In the genomic region with DNA sequence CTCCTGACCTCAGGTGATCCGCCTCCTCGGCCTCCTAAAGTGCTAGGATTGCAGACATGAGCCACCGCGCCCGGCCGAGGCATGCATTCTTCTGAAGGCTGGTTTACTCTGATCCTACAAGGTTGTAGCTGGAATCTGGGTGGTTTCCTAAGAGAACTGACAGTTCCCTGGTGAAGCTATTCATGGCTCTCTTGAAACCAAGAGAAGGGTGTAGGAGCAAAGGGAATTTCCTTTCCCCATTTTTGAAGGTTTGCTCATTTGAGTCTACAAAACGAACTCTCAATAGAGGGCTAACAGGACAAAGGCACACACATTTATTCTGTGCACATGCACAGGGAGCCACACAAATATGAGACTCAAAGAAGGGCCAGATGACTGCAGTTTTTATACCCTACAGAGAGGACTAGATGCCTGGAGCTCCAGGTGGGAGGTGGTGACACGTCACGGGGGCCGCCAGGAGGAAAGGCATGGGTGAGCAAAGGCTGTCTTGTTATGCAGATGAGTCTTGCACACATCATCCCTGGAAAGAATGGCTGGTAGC, we compare ENCODE assay signal across 15 cellular contexts. TPM values are rescaled to one million over a fixed set of nuclear protein-coding genes. Genes with fewer than 3 reads are reported as not detected.
DNase-seq lines count a peak whose midpoint lies in the region; ATAC-seq and TF ChIP-seq lines count a peak whose summit lies in the region.
"Had no signal": no experiment of that assay in that cellular context is flagged by ENCODE, and none has a peak within 500 bp of the region (broad histone marks: within the 10 kb centered on the region; RNA-seq: fewer than 3 reads in every experiment).

No MANE protein-coding gene starts in this region.

- H2BK15ac ChIP-seq in neuronal stem cell (ENCODE audit: low read length) = no peak overlapping the region

- H3K4me1 ChIP-seq in HCT116 (ENCODE audit: control insufficient read depth in 1 of 2, insufficient read depth in 2 of 2, low read length in 2 of 2) (peaks cover 92 to 99% of the 10 kb centered on the region in 2 experiments), adipocyte (ENCODE audit: control insufficient read depth, insufficient read depth, low read length) (peaks cover 38% of the 10 kb centered on the region), left lung (peaks cover 7 to 10% of the 10 kb centered on the region in 2 donors), stomach (peaks cover 23 to 65% (median 48%) of the 10 kb centered on the region in 4 donors), neuronal stem cell (ENCODE audit: control insufficient read depth in 2 of 2, insufficient read depth in 1 of 2, low read depth in 1 of 2, low read length in 2 of 2) (peaks cover 2 to 13% of the 10 kb centered on the region in 2 donors)

- TF ChIP-seq RAD21 in HCT116 (IDR thresholded peaks at IDR 0.05; ENCODE audit: low read depth) = no peak

- POLR2A ChIA-PET in HCT116 (lab: Charles Lee) = interaction anchor here (1.0 to 7.2 kb wide), 17 partner anchors 8 to 124 kb away, joined by 3 to 80 read pairs (median 18); a partner anchor contains a TSS

- H3K18ac ChIP-seq in neuronal stem cell (ENCODE audit: low read length) = no peak overlapping the region

- TF ChIP-seq POLR2A in HCT116 (IDR thresholded peaks at IDR 0.05; ENCODE audit: borderline replicate concordance, extremely low read depth, insufficient read depth, insufficient read length) (no peak), stomach (IDR thresholded peaks at IDR 0.05) (no peak)

- no peak overlapping the region for H2BK120ac ChIP-seq in neuronal stem cell (ENCODE audit: low read depth, low read length)

- H3K4me2 ChIP-seq in HCT116 (ENCODE audit: low read length) (peak overlapping the region; percentile 79), neuronal stem cell (ENCODE audit: insufficient read depth, low read length, poor library complexity, severe bottlenecking) (no peak overlapping the region)

- no peak overlapping the region for H2BK12ac ChIP-seq in neuronal stem cell (ENCODE audit: low read length)

- TF ChIP-seq EP300 in stomach (IDR thresholded peaks at IDR 0.05) = no peak

- H3K4ac ChIP-seq in neuronal stem cell (ENCODE audit: low read length) = no peak overlapping the region

- ATAC-seq in HCT116 = peak; percentile 27
- ATAC-seq in left lung = peak; percentile 30
- ATAC-seq in HG02981 (IDR thresholded peaks at IDR 0.05; ENCODE audit: unreplicated experiment) = no peak
- ATAC-seq: activated T-helper 17 cell treated with anti-CD3 and anti-CD28 coated beads, Interleukin-2, amount 50 U/mL, for 72 hours; T-cell had no signal

- peak overlapping the region; percentile 66 for H3K9ac ChIP-seq in HCT116 (ENCODE audit: low read length)
- no peak overlapping the region for H3K9ac ChIP-seq in adipocyte (ENCODE audit: low read length)
- no peak overlapping the region for H3K9ac ChIP-seq in neuronal stem cell (ENCODE audit: low read depth, low read length, poor library complexity)

- no peak overlapping the region for H3K23ac ChIP-seq in neuronal stem cell (ENCODE audit: low read depth, low read length, poor library complexity)

- intact Hi-C loops in HCT116 (cut with micrococcal nuclease) = loop anchor here (5.0 kb wide), 1 partner anchor 48 kb away; a partner anchor contains a TSS
- intact Hi-C loops in left lung (cut with DNase I) = no loop called here
- intact Hi-C loops in stomach (cut with DNase I; ENCODE audit: low total_unique reads) = no loop called here

- no peaks in the 10 kb centered on the region for H4K20me1 ChIP-seq in HCT116 (ENCODE audit: insufficient read depth)

- H3K9me2 ChIP-seq in HCT116 (ENCODE audit: insufficient read depth) = no peaks in the 10 kb centered on the region

- H3K79me2 ChIP-seq in HCT116 (ENCODE audit: insufficient read depth, low read length) = no peaks in the 10 kb centered on the region

- DNase-seq in HCT116 (ENCODE audit: low read depth, low spot score) = no peak
- peak; percentile 43 for DNase-seq in adipocyte (ENCODE audit: low read depth)
- peak in 1 of 2 donors; percentile 80 for DNase-seq in left lung
- DNase-seq in stomach = no peak
- DNase-seq in NCI-H82 (lab: John Stamatoyannopoulos, UW) = no peak
- no peak for DNase-seq in neuronal stem cell (ENCODE audit: low spot score)
- no peak for DNase-seq in activated CD4-positive, CD25-positive, alpha-beta regulatory T cell (lab: John Stamatoyannopoulos, UW)
- DNase-seq: activated CD4-positive, alpha-beta T cell treated with anti-CD3 and anti-CD28 coated beads for 48 hours; CD8-positive, alpha-beta memory T cell; hypothalamus; midbrain; NCI-H2107; T-cell had no signal

- no peak overlapping the region for H4K8ac ChIP-seq in neuronal stem cell (ENCODE audit: low read depth, low read length)

- peak overlapping the region in 1 of 2 experiments; percentile 8; a peak in 1 of 4 replicates for H3K4me3 ChIP-seq in HCT116 (replicated peaks in 1 of 2; ENCODE audit: low read depth in 1 of 2, low read length in 2 of 2)
- no peak overlapping the region for H3K4me3 ChIP-seq in adipocyte (ENCODE audit: low read length)
- H3K4me3 ChIP-seq in left lung = no peak overlapping the region
- no peak overlapping the region for H3K4me3 ChIP-seq in stomach
- H3K4me3 ChIP-seq in neuronal stem cell (ENCODE audit: low read length in 2 of 2) = no peak overlapping the region

- H3K9me3 ChIP-seq in HCT116 (ENCODE audit: control insufficient read depth in 1 of 2, insufficient read depth in 1 of 2, low read depth in 1 of 2, low read length in 2 of 2) = no peaks in the 10 kb centered on the region
- H3K9me3 ChIP-seq in adipocyte (ENCODE audit: control insufficient read depth, low read length) = no peaks in the 10 kb centered on the region
- H3K9me3 ChIP-seq in left lung = no peaks in the 10 kb centered on the region
- no peaks in the 10 kb centered on the region for H3K9me3 ChIP-seq in stomach
- no peaks in the 10 kb centered on the region for H3K9me3 ChIP-seq in neuronal stem cell (replicated peaks in 1 of 2; ENCODE audit: control insufficient read depth in 2 of 2, insufficient read depth in 1 of 2, low read depth in 1 of 2, low read length in 2 of 2)

- H3K36me3 ChIP-seq in HCT116 (ENCODE audit: control insufficient read depth in 1 of 2, insufficient read depth in 2 of 2, low read length in 2 of 2) (no peaks in the 10 kb centered on the region), adipocyte (ENCODE audit: control insufficient read depth, insufficient read depth, low read length, severe bottlenecking) (no peaks in the 10 kb centered on the region), left lung (no peaks in the 10 kb centered on the region), stomach (no peaks in the 10 kb centered on the region), neuronal stem cell (replicated peaks in 1 of 2; ENCODE audit: control insufficient read depth in 2 of 2, insufficient read depth in 2 of 2, low read length in 2 of 2) (no peaks in the 10 kb centered on the region)

- H3K27me3 ChIP-seq in HCT116 (ENCODE audit: insufficient read depth, low read length) (no peaks in the 10 kb centered on the region), adipocyte (replicated peaks; ENCODE audit: control insufficient read depth, insufficient read depth, low read length) (no peaks in the 10 kb centered on the region), left lung (no peaks in the 10 kb centered on the region), stomach (no peaks in the 10 kb centered on the region), neuronal stem cell (ENCODE audit: control insufficient read depth in 3 of 3, insufficient read depth in 3 of 3, low read depth in 1 of 3, low read length in 3 of 3) (peaks cover 0 to 5% (median 0%) of the 10 kb centered on the region in 3 experiments)

- no peak overlapping the region for H3K14ac ChIP-seq in neuronal stem cell (ENCODE audit: low read length)

- H2AFZ ChIP-seq in HCT116 (ENCODE audit: low read depth, low read length, poor library complexity, severe bottlenecking) = no peak overlapping the region
- H2AFZ ChIP-seq in neuronal stem cell (ENCODE audit: low read length) = no peak overlapping the region

- TF ChIP-seq CTCF in HCT116 (IDR thresholded peaks at IDR 0.05 in 2 of 3, conservative IDR thresholded peaks at IDR 0.05 in 1 of 3; ENCODE audit: borderline replicate concordance in 1 of 3, insufficient read depth in 1 of 3, low read depth in 2 of 3, low read length in 2 of 3) (no peak), left lung (IDR thresholded peaks at IDR 0.05) (no peak), stomach (IDR thresholded peaks at IDR 0.05) (no peak)

- RAD21 ChIA-PET in HCT116 (lab: Charles Lee; ENCODE audit: low non-redundant PET in 1 of 2, low total read pairs in 2 of 2, uncharacterized antibody in 2 of 2, unreplicated experiment in 2 of 2) = interaction anchor here in 1 of 2 experiments (0.6 to 1.6 kb wide), 2 partner anchors 35 to 91 kb away, joined by 3 to 4 read pairs; no protein-coding TSS in a partner anchor

- WGBS in stomach, 5 donors = 40 to 68% (median 54%) methylated on average over 10 of the region's 10 CpGs
- no CpG with 5 or more reads among the region's 10 CpGs for WGBS in neuronal stem cell (ENCODE audit: extremely low coverage in 2 of 2, insufficient read length in 2 of 2, insufficient replicate concordance in 1 of 2), 2 donors

- no peak overlapping the region for H2BK5ac ChIP-seq in neuronal stem cell (ENCODE audit: low read length)

- BruUV-seq in HCT116 (replicated peaks; lab: Mats Ljungman, UMichigan) = no TSS peak

- H3K27ac ChIP-seq in HCT116 (ENCODE audit: low read depth, low read length) = peak overlapping the region; percentile 92
- H3K27ac ChIP-seq in left lung = peak overlapping the region; percentile 24 to 83
- H3K27ac ChIP-seq in stomach = peak overlapping the region; percentile 56 to 81 (median 80)
- H3K27ac ChIP-seq in neuronal stem cell (replicated peaks; ENCODE audit: low read length) = no peak overlapping the region

- H4K91ac ChIP-seq in neuronal stem cell (ENCODE audit: low read depth, low read length, poor library complexity) = no peak overlapping the region

- CTCF ChIA-PET in HCT116 (lab: Charles Lee) = no interaction called here

- no peaks in the 10 kb centered on the region for H3K79me1 ChIP-seq in neuronal stem cell (ENCODE audit: low read depth, low read length)

- H2AK5ac ChIP-seq in neuronal stem cell (ENCODE audit: low read depth, low read length) = no peak overlapping the region

TF ChIP-seq in HCT116, 20 proteins besides CTCF, POLR2A, EP300 and RAD21 (continues in another document):
- no peak for TF ChIP-seq SRF (IDR thresholded peaks at IDR 0.05; ENCODE audit: low read depth)

RNA-seq across cellular contexts. Expression of a gene that starts 49.5 kb away (rescaled TPM):
- total RNA-seq in HCT116 (2021; ENCODE audit: unreplicated experiment) (777 TPM), left lung (10 to 100 TPM; 60.8 to 63.0 TPM), stomach (100 to 1,000 TPM in 3 of 5 donors, 10 to 100 TPM in 1, 1 to 10 TPM in 1; 3.5 to 201 (median 134) TPM)
- polyA plus RNA-seq in HCT116 (2012) = 536 and 725 TPM in 2 replicates
- 10 to 100 TPM; 31.4 to 47.7 (median 41.4) TPM for polyA plus RNA-seq in stomach
- 33.5 TPM for polyA plus RNA-seq in neuronal stem cell (2013, experiment 1 of 2)
- polyA plus RNA-seq in neuronal stem cell (2013, experiment 2 of 2) = 32.9 TPM
